In genomic region chr12:30345735-30346445, GRCh38 we compare ENCODE assay signal across 26 cellular contexts.
"Had no signal": no experiment of that assay in that cellular context is flagged by ENCODE, and none has a peak within 500 bp of the region (broad histone marks: within the 10 kb centered on the region; RNA-seq: fewer than 3 reads in every experiment).

No MANE protein-coding gene starts in this region.

- H3K9me3 ChIP-seq: SJSA1 had no signal

- DNase-seq: activated CD4-positive, alpha-beta T cell treated with anti-CD3 and anti-CD28 coated beads for 48 hours; activated CD4-positive, alpha-beta T cell treated with anti-CD3 and anti-CD28 coated beads, Interleukin-2, amount 50 U/mL, for 4 hours; activated CD4-positive, CD25-positive, alpha-beta regulatory T cell treated with anti-CD3 and anti-CD28 coated beads, Interleukin-2, amount 50 U/mL, for 72 hours; activated CD8-positive, alpha-beta memory T cell treated with anti-CD3 and anti-CD28 coated beads, Interleukin-2, amount 50 U/mL, for 48 hours; activated CD8-positive, alpha-beta T cell treated with anti-CD3 and anti-CD28 coated beads, Interleukin-2, amount 10 ng/mL, durations not matched to agents 7 days and 5 days; activated effector memory CD4-positive, alpha-beta T cell treated with anti-CD3 and anti-CD28 coated beads, Interleukin-2, amount 50 U/mL, for 16 hours; activated naive CD4-positive, alpha-beta T cell treated with anti-CD3 and anti-CD28 coated beads for 36 hours; activated T-cell treated with anti-CD3 and anti-CD28 coated beads, Interleukin-2, amount 50 U/mL, for 24 hours; IMR-90; Kasumi-1; KBM-7; MG63; NCI-H1105; NCI-H1436; NCI-H1694 treated with DMSO at 0.1 percent for 48 hours; NCI-H2029 treated with DMSO at 0.1 percent for 48 hours; NCI-H345; NCI-H510A; NCI-H526 treated with DMSO at 0.1 percent for 48 hours; NCI-H82; SW 1271 had no signal

- H3K4me3 ChIP-seq: MG63, SJSA1 had no signal

- H3K27me3 Mint-ChIP-seq: activated naive CD8-positive, alpha-beta T cell; activated T-cell treated with anti-CD3 and anti-CD28 coated beads, Interleukin-2, amount 50 U/mL, for 24 hours had no signal

- H3K27ac ChIP-seq: SJSA1 had no signal

- H3K4me1 ChIP-seq: SJSA1 had no signal

- H3K27ac Mint-ChIP-seq: activated CD8-positive, alpha-beta T cell treated with anti-CD3 and anti-CD28 coated beads, Interleukin-2, amount 10 ng/mL, durations not matched to agents 7 days and 5 days; activated naive CD4-positive, alpha-beta T cell treated with anti-CD3 and anti-CD28 coated beads for 36 hours; activated naive CD8-positive, alpha-beta T cell; activated T-cell treated with anti-CD3 and anti-CD28 coated beads, Interleukin-2, amount 50 U/mL, for 24 hours; T-helper 1 cell treated with Interleukin-12 subunit alpha and Interleukin-12 subunit beta and Interleukin-4 antibody, amounts not matched to agents 30 μg/mL and 1 μg/mL, for 36 hours; WTC11 had no signal

- H3K4me1 Mint-ChIP-seq: WTC11 had no signal

- ATAC-seq: activated CD8-positive, alpha-beta T cell treated with anti-CD3 and anti-CD28 coated beads, Interleukin-2, amount 10 ng/mL, durations not matched to agents 7 days and 5 days; SK-N-SH treated with all-trans-retinoic acid at 6 μM for 48 hours; WTC11 had no signal

- H3K27me3 ChIP-seq: MG63, SJSA1 had no signal

- H3K4me3 Mint-ChIP-seq: activated CD8-positive, alpha-beta T cell treated with anti-CD3 and anti-CD28 coated beads, Interleukin-2, amount 10 ng/mL, durations not matched to agents 7 days and 5 days; activated naive CD4-positive, alpha-beta T cell treated with anti-CD3 and anti-CD28 coated beads for 36 hours; activated naive CD8-positive, alpha-beta T cell; activated T-cell treated with anti-CD3 and anti-CD28 coated beads, Interleukin-2, amount 50 U/mL, for 24 hours; T-helper 1 cell treated with Interleukin-12 subunit alpha and Interleukin-12 subunit beta and Interleukin-4 antibody, amounts not matched to agents 30 μg/mL and 1 μg/mL, for 36 hours; WTC11 had no signal

- H3K36me3 ChIP-seq: MG63, SJSA1 had no signal
